In the genomic region with DNA sequence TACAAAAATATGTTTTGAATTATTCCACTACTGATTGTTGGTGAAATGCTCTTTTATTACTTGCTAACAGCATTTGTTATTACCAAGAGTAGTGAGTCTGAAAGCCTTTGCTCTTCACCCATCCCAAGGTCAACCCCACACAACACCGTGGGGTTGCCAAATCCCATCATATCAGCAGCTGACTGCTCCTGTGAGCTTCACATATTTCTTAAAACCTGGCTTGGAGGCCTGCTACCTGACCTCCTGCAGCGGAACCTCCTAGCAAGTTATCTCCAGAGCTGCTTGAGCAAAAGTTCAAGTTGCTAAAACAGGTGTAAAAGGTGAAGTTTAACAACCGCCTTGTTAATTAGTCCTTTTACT, we compare ENCODE assay signal across 24 cellular contexts.
"Had no signal": no experiment of that assay in that cellular context is flagged by ENCODE, and none has a peak within 500 bp of the region (broad histone marks: within the 10 kb centered on the region; RNA-seq: fewer than 3 reads in every experiment).

No MANE protein-coding gene starts in this region.

- ATAC-seq: activated T-cell treated with anti-CD3 and anti-CD28 coated beads, Interleukin-2, amount 50 U/mL, for 4 hours had no signal

- H3K27ac ChIP-seq: brain microvascular endothelial cell, SJCRH30, VCaP had no signal

- DNase-seq: activated CD4-positive, alpha-beta memory T cell treated with anti-CD3 and anti-CD28 coated beads for 36 hours; activated CD4-positive, alpha-beta T cell treated with anti-CD3 and anti-CD28 coated beads, Interleukin-2, amount 10 ng/mL, durations not matched to agents 7 days and 5 days; activated CD4-positive, CD25-positive, alpha-beta regulatory T cell; activated CD8-positive, alpha-beta memory T cell treated with anti-CD3 and anti-CD28 coated beads for 24 hours; activated effector memory CD4-positive, alpha-beta T cell treated with anti-CD3 and anti-CD28 coated beads, Interleukin-2, amount 50 U/mL, for 16 hours; activated naive CD4-positive, alpha-beta T cell treated with anti-CD3 and anti-CD28 coated beads for 36 hours; activated naive CD8-positive, alpha-beta T cell treated with anti-CD3 and anti-CD28 coated beads for 36 hours; activated T-cell treated with anti-CD3 and anti-CD28 coated beads, Interleukin-2, amount 50 U/mL, for 4 hours; brain microvascular endothelial cell; MG63; MV-4-11; NCI-H1092 treated with DMSO at 0.1 percent for 48 hours; NCI-H1417 treated with DMSO at 0.1 percent for 48 hours; NCI-H1694; NCI-H2029; NCI-H2107; NCI-H2171 treated with DMSO at 0.1 percent for 48 hours; NCI-H226; NCI-H526; NCI-H82; SJCRH30; SK-N-SH; T-helper 1 cell had no signal

- H3K4me1 ChIP-seq: SJCRH30 had no signal

- H3K27me3 ChIP-seq: brain microvascular endothelial cell, MG63, SJCRH30 had no signal

- H3K9me3 ChIP-seq: MG63, SJCRH30, SK-N-SH had no signal

- H3K4me3 ChIP-seq: MG63, SJCRH30 had no signal
